1 cellular context compared by ENCODE assay signal in the genomic region with DNA sequence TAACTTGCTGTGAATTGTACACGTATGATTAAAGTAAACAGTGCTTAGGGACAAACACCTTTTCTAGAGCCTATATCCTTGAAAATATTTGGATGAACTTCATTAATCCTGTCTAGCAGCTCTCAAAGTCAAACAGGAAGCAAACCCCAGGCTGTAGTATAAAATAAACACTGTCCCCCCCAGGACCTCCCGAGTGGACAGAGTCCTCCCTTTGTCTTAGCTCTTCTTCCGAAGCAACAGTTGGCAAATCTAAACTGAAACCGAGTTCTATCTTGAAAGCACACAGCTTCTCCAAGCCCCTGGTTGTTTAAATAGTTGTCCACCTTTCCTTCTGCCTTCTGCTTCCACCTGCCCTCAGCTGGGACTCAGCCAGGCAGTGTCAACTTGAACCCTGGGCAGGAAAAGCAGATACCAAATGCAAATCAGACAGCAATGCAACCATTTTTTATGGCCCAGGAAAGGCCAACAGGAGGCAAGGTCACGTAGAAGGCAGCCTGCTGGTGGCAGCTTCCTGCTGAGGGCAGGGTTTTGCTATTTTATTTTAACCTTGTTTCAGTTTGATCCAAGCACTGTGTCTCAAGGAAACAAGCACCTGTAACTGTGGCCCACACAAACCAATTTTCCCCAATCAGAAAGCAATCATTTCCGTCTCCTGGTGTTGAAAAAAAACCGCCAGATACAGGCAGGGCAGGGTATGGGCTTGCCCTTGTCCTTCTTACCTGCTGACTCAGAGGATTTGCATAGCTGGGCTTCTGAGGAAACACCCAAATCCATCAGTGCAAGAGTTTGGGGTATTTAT.
TF ChIP-seq lines count a peak whose summit lies in the region.

No MANE protein-coding gene starts in this region.

TF ChIP-seq in K562, 482 proteins besides CTCF, POLR2A, EP300 and RAD21 (continued from another document):
- TF ChIP-seq, protein P1, sequence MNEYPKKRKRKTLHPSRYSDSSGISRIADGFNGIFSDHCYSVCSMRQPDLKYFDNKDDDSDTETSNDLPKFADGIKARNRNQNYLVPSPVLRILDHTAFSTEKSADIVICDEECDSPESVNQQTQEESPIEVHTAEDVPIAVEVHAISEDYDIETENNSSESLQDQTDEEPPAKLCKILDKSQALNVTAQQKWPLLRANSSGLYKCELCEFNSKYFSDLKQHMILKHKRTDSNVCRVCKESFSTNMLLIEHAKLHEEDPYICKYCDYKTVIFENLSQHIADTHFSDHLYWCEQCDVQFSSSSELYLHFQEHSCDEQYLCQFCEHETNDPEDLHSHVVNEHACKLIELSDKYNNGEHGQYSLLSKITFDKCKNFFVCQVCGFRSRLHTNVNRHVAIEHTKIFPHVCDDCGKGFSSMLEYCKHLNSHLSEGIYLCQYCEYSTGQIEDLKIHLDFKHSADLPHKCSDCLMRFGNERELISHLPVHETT (CRISPR knock-in tag; conservative IDR thresholded peaks at IDR 0.05 in 1 of 2, IDR thresholded peaks at IDR 0.05 in 1 of 2): no peak
- TF ChIP-seq SAP30 (IDR thresholded peaks at IDR 0.05; ENCODE audit: borderline replicate concordance, insufficient read depth, low read depth, low read length, poor library complexity, severe bottlenecking): no peak
- no peak for TF ChIP-seq HSF4 (CRISPR knock-in tag; IDR thresholded peaks at IDR 0.05; ENCODE audit: borderline replicate concordance)
- TF ChIP-seq ZNF175 (CRISPR knock-in tag; IDR thresholded peaks at IDR 0.05; ENCODE audit: low read depth): no peak
- no peak for TF ChIP-seq MCM7 (IDR thresholded peaks at IDR 0.05)
- TF ChIP-seq NR4A1 (CRISPR knock-in tag; IDR thresholded peaks at IDR 0.05): no peak
- no peak for TF ChIP-seq NR4A1 (tag; IDR thresholded peaks at IDR 0.05)
- TF ChIP-seq FOS (IDR thresholded peaks at IDR 0.05; ENCODE audit: extremely low read depth, insufficient read length): no peak
- TF ChIP-seq, protein P2, sequence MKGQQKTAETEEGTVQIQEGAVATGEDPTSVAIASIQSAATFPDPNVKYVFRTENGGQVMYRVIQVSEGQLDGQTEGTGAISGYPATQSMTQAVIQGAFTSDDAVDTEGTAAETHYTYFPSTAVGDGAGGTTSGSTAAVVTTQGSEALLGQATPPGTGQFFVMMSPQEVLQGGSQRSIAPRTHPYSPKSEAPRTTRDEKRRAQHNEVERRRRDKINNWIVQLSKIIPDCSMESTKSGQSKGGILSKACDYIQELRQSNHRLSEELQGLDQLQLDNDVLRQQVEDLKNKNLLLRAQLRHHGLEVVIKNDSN (CRISPR knock-in tag; IDR thresholded peaks at IDR 0.05): no peak
- TF ChIP-seq ZZZ3 (IDR thresholded peaks at IDR 0.05): no peak
- no peak for TF ChIP-seq PHF20 (IDR thresholded peaks at IDR 0.05; ENCODE audit: partially characterized antibody)
- 0 out of 2 replicates have a peak, but pooled peaks have one; percentile 18 for TF ChIP-seq ZNF766 (CRISPR knock-in tag; conservative IDR thresholded peaks at IDR 0.05)
- no peak for TF ChIP-seq FOXM1 (IDR thresholded peaks at IDR 0.05; ENCODE audit: low read depth)
- no peak for TF ChIP-seq FOXM1 (CRISPR knock-in tag; IDR thresholded peaks at IDR 0.05; ENCODE audit: low read depth)
- no peak for TF ChIP-seq NELFE (IDR thresholded peaks at IDR 0.05; ENCODE audit: insufficient read depth, insufficient read length)
- no peak for TF ChIP-seq CBX5 (IDR thresholded peaks at IDR 0.05; ENCODE audit: borderline replicate concordance, low read depth)
- no peak for TF ChIP-seq NR2C2 (CRISPR knock-in tag; IDR thresholded peaks at IDR 0.05)
- TF ChIP-seq NR2C2 (tag; IDR thresholded peaks at IDR 0.05): no peak
- TF ChIP-seq C11orf30 (IDR thresholded peaks at IDR 0.05; ENCODE audit: low read depth): peak; percentile 78
- TF ChIP-seq, protein P3, sequence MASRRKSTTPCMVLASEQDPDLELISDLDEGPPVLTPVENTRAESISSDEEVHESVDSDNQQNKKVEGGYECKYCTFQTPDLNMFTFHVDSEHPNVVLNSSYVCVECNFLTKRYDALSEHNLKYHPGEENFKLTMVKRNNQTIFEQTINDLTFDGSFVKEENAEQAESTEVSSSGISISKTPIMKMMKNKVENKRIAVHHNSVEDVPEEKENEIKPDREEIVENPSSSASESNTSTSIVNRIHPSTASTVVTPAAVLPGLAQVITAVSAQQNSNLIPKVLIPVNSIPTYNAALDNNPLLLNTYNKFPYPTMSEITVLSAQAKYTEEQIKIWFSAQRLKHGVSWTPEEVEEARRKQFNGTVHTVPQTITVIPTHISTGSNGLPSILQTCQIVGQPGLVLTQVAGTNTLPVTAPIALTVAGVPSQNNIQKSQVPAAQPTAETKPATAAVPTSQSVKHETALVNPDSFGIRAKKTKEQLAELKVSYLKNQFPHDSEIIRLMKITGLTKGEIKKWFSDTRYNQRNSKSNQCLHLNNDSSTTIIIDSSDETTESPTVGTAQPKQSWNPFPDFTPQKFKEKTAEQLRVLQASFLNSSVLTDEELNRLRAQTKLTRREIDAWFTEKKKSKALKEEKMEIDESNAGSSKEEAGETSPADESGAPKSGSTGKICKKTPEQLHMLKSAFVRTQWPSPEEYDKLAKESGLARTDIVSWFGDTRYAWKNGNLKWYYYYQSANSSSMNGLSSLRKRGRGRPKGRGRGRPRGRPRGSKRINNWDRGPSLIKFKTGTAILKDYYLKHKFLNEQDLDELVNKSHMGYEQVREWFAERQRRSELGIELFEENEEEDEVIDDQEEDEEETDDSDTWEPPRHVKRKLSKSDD (conservative IDR thresholded peaks at IDR 0.05; ENCODE audit: low read length): no peak
- TF ChIP-seq, protein P4, sequence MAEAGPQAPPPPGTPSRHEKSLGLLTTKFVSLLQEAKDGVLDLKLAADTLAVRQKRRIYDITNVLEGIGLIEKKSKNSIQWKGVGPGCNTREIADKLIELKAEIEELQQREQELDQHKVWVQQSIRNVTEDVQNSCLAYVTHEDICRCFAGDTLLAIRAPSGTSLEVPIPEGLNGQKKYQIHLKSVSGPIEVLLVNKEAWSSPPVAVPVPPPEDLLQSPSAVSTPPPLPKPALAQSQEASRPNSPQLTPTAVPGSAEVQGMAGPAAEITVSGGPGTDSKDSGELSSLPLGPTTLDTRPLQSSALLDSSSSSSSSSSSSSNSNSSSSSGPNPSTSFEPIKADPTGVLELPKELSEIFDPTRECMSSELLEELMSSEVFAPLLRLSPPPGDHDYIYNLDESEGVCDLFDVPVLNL (CRISPR knock-in tag; IDR thresholded peaks at IDR 0.05; ENCODE audit: low read depth): no peak
- TF ChIP-seq EP400 (IDR thresholded peaks at IDR 0.05): no peak
- no peak for TF ChIP-seq CSDE1 (IDR thresholded peaks at IDR 0.05)
- no peak for TF ChIP-seq ZKSCAN8 (CRISPR knock-in tag; IDR thresholded peaks at IDR 0.05)
- TF ChIP-seq BDP1 (IDR thresholded peaks at IDR 0.05; ENCODE audit: insufficient read depth, insufficient read length): no peak
- no peak for TF ChIP-seq STAT5B (CRISPR knock-in tag; IDR thresholded peaks at IDR 0.05)
- 0 out of 2 replicates have a peak, but pooled peaks have one; percentile 12 for TF ChIP-seq SOX6 (IDR thresholded peaks at IDR 0.05)
- TF ChIP-seq TBP (optimal IDR thresholded peaks at IDR 0.05; ENCODE audit: low read depth, low read length): no peak
- TF ChIP-seq GATAD2A (IDR thresholded peaks at IDR 0.05): no peak
- TF ChIP-seq RBM25 (IDR thresholded peaks at IDR 0.05; ENCODE audit: low read depth, low read length, severe bottlenecking): no peak
- TF ChIP-seq, protein P5, sequence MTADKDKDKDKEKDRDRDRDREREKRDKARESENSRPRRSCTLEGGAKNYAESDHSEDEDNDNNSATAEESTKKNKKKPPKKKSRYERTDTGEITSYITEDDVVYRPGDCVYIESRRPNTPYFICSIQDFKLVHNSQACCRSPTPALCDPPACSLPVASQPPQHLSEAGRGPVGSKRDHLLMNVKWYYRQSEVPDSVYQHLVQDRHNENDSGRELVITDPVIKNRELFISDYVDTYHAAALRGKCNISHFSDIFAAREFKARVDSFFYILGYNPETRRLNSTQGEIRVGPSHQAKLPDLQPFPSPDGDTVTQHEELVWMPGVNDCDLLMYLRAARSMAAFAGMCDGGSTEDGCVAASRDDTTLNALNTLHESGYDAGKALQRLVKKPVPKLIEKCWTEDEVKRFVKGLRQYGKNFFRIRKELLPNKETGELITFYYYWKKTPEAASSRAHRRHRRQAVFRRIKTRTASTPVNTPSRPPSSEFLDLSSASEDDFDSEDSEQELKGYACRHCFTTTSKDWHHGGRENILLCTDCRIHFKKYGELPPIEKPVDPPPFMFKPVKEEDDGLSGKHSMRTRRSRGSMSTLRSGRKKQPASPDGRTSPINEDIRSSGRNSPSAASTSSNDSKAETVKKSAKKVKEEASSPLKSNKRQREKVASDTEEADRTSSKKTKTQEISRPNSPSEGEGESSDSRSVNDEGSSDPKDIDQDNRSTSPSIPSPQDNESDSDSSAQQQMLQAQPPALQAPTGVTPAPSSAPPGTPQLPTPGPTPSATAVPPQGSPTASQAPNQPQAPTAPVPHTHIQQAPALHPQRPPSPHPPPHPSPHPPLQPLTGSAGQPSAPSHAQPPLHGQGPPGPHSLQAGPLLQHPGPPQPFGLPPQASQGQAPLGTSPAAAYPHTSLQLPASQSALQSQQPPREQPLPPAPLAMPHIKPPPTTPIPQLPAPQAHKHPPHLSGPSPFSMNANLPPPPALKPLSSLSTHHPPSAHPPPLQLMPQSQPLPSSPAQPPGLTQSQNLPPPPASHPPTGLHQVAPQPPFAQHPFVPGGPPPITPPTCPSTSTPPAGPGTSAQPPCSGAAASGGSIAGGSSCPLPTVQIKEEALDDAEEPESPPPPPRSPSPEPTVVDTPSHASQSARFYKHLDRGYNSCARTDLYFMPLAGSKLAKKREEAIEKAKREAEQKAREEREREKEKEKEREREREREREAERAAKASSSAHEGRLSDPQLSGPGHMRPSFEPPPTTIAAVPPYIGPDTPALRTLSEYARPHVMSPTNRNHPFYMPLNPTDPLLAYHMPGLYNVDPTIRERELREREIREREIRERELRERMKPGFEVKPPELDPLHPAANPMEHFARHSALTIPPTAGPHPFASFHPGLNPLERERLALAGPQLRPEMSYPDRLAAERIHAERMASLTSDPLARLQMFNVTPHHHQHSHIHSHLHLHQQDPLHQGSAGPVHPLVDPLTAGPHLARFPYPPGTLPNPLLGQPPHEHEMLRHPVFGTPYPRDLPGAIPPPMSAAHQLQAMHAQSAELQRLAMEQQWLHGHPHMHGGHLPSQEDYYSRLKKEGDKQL (CRISPR knock-in tag; IDR thresholded peaks at IDR 0.05; ENCODE audit: borderline replicate concordance): no peak
- TF ChIP-seq, protein P6, sequence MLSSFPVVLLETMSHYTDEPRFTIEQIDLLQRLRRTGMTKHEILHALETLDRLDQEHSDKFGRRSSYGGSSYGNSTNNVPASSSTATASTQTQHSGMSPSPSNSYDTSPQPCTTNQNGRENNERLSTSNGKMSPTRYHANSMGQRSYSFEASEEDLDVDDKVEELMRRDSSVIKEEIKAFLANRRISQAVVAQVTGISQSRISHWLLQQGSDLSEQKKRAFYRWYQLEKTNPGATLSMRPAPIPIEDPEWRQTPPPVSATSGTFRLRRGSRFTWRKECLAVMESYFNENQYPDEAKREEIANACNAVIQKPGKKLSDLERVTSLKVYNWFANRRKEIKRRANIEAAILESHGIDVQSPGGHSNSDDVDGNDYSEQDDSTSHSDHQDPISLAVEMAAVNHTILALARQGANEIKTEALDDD (IDR thresholded peaks at IDR 0.05): no peak
- TF ChIP-seq, protein P7, sequence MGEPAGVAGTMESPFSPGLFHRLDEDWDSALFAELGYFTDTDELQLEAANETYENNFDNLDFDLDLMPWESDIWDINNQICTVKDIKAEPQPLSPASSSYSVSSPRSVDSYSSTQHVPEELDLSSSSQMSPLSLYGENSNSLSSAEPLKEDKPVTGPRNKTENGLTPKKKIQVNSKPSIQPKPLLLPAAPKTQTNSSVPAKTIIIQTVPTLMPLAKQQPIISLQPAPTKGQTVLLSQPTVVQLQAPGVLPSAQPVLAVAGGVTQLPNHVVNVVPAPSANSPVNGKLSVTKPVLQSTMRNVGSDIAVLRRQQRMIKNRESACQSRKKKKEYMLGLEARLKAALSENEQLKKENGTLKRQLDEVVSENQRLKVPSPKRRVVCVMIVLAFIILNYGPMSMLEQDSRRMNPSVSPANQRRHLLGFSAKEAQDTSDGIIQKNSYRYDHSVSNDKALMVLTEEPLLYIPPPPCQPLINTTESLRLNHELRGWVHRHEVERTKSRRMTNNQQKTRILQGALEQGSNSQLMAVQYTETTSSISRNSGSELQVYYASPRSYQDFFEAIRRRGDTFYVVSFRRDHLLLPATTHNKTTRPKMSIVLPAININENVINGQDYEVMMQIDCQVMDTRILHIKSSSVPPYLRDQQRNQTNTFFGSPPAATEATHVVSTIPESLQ (CRISPR knock-in tag; IDR thresholded peaks at IDR 0.05): no peak
- TF ChIP-seq ILK (tag; IDR thresholded peaks at IDR 0.05; ENCODE audit: borderline replicate concordance, low read depth): no peak
- no peak for TF ChIP-seq ZC3H4 (CRISPR knock-in tag; IDR thresholded peaks at IDR 0.05; ENCODE audit: borderline replicate concordance)
- TF ChIP-seq, protein P8, sequence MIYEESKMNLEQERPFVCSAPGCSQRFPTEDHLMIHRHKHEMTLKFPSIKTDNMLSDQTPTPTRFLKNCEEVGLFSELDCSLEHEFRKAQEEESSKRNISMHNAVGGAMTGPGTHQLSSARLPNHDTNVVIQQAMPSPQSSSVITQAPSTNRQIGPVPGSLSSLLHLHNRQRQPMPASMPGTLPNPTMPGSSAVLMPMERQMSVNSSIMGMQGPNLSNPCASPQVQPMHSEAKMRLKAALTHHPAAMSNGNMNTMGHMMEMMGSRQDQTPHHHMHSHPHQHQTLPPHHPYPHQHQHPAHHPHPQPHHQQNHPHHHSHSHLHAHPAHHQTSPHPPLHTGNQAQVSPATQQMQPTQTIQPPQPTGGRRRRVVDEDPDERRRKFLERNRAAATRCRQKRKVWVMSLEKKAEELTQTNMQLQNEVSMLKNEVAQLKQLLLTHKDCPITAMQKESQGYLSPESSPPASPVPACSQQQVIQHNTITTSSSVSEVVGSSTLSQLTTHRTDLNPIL (CRISPR knock-in tag; IDR thresholded peaks at IDR 0.05): no peak
- TF ChIP-seq, protein P9, sequence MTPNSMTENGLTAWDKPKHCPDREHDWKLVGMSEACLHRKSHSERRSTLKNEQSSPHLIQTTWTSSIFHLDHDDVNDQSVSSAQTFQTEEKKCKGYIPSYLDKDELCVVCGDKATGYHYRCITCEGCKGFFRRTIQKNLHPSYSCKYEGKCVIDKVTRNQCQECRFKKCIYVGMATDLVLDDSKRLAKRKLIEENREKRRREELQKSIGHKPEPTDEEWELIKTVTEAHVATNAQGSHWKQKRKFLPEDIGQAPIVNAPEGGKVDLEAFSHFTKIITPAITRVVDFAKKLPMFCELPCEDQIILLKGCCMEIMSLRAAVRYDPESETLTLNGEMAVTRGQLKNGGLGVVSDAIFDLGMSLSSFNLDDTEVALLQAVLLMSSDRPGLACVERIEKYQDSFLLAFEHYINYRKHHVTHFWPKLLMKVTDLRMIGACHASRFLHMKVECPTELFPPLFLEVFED (CRISPR knock-in tag; conservative IDR thresholded peaks at IDR 0.05): no peak
- TF ChIP-seq EHMT2 (IDR thresholded peaks at IDR 0.05): peak; percentile 49; the same call in 1 of the 2 replicates
- no peak for TF ChIP-seq CHCHD3 (CRISPR knock-in tag; IDR thresholded peaks at IDR 0.05)
- no peak for TF ChIP-seq NONO (IDR thresholded peaks at IDR 0.05; ENCODE audit: low read depth in 2 of 2, low read length in 1 of 2)
TF ChIP-seq in K562: peak in this region for 14.
